ENCODE assay signal across 1 cellular context in genomic region chr6:67888886-67889681, GRCh38.
A peak's percentile ranks its signal among the peaks of the same experiment; 100 is the strongest.
TF ChIP-seq lines count a peak whose summit lies in the region.

No MANE protein-coding gene starts in this region.

TF ChIP-seq in K562, 482 proteins besides CTCF, POLR2A, EP300 and RAD21 (continued from another document):
- peak; percentile 74 to 90; a peak in 3 of 4 replicates for TF ChIP-seq MNT (conservative IDR thresholded peaks at IDR 0.05)
- TF ChIP-seq GTF2E2 (tag; IDR thresholded peaks at IDR 0.05): peak; percentile 99
- TF ChIP-seq CBX5 (IDR thresholded peaks at IDR 0.05; ENCODE audit: borderline replicate concordance, low read depth): no peak; the same call in 1 of the 2 replicates
- TF ChIP-seq ZFP30 (CRISPR knock-in tag; IDR thresholded peaks at IDR 0.05; ENCODE audit: borderline replicate concordance): no peak
- peak; percentile 64 for TF ChIP-seq ZBTB40 (IDR thresholded peaks at IDR 0.05)
- no peak for TF ChIP-seq ZBTB40 (CRISPR knock-in tag; IDR thresholded peaks at IDR 0.05)
- TF ChIP-seq SAFB (IDR thresholded peaks at IDR 0.05; ENCODE audit: borderline replicate concordance, low read depth, low read length): no peak
- TF ChIP-seq ZNF184 (CRISPR knock-in tag; IDR thresholded peaks at IDR 0.05): no peak
- no peak for TF ChIP-seq SAFB2 (IDR thresholded peaks at IDR 0.05; ENCODE audit: borderline replicate concordance, low read depth, low read length, severe bottlenecking)
- TF ChIP-seq ZNF277 (CRISPR knock-in tag; IDR thresholded peaks at IDR 0.05; ENCODE audit: borderline replicate concordance): no peak
- TF ChIP-seq ZNF589 (CRISPR knock-in tag; IDR thresholded peaks at IDR 0.05; ENCODE audit: low read depth): peak; percentile 97
- TF ChIP-seq ELK3 (CRISPR knock-in tag; IDR thresholded peaks at IDR 0.05): no peak; the same call in none of the 2 replicates
- peak; percentile 94 for TF ChIP-seq TAF9B (IDR thresholded peaks at IDR 0.05; ENCODE audit: partially characterized antibody)
- peak; percentile 69 for TF ChIP-seq RBM22 (IDR thresholded peaks at IDR 0.05; ENCODE audit: low read depth, low read length, poor library complexity, severe bottlenecking)
- TF ChIP-seq CHD1 (IDR thresholded peaks at IDR 0.05; ENCODE audit: low read length): peak; percentile 90
- peak; percentile 69; the same call in 1 of the 2 replicates for TF ChIP-seq CREB1 (IDR thresholded peaks at IDR 0.05)
- peak; percentile 45; the same call in 1 of the 2 replicates for TF ChIP-seq CREB1 (CRISPR knock-in tag; IDR thresholded peaks at IDR 0.05)
- TF ChIP-seq DDX20 (tag; IDR thresholded peaks at IDR 0.05; ENCODE audit: low read depth): peak; percentile 81
- TF ChIP-seq FUS (optimal IDR thresholded peaks at IDR 0.05; ENCODE audit: low read depth, low read length): no peak
- peak; percentile 91 for TF ChIP-seq ATF7 (IDR thresholded peaks at IDR 0.05)
- no peak for TF ChIP-seq PCBP2 (IDR thresholded peaks at IDR 0.05; ENCODE audit: low read depth, low read length, poor library complexity, severe bottlenecking)
- no peak for TF ChIP-seq DIDO1 (tag; IDR thresholded peaks at IDR 0.05; ENCODE audit: low read depth)
- peak; percentile 97 for TF ChIP-seq NEUROD1 (IDR thresholded peaks at IDR 0.05; ENCODE audit: borderline replicate concordance, low read depth, low read length, partially characterized antibody)
- no peak for TF ChIP-seq ZNF764 (CRISPR knock-in tag; IDR thresholded peaks at IDR 0.05; ENCODE audit: low read depth)
- peak; percentile 73; the same call in 1 of the 2 replicates for TF ChIP-seq MYNN (IDR thresholded peaks at IDR 0.05)
- no peak for TF ChIP-seq MYNN (CRISPR knock-in tag; IDR thresholded peaks at IDR 0.05)
- peak; percentile 16; the same call in 1 of the 2 replicates for TF ChIP-seq ADNP (tag; IDR thresholded peaks at IDR 0.05)
